ENCODE assay signal across 1 cellular context in genomic region chr19:34772697-34773554, GRCh38.
TF ChIP-seq lines count a peak whose summit lies in the region.

TSS of gene ZNF599 (minus strand) at chr19:34773215. CDS start at chr19:34772841, 374 bp downstream.

TF ChIP-seq in HepG2, 621 proteins besides CTCF, POLR2A, EP300 and RAD21 (continued from another document and continues in another):
- TF ChIP-seq HMGXB4 (CRISPR knock-in tag; IDR thresholded peaks at IDR 0.05; ENCODE audit: borderline replicate concordance in 1 of 2, low read depth in 1 of 2) (peak; percentile 73 to 74; a peak in 3 of 4 replicates), ARNT (IDR thresholded peaks at IDR 0.05) (no peak), BRCA1 (CRISPR knock-in tag; IDR thresholded peaks at IDR 0.05) (no peak), ZC3H4 (CRISPR knock-in tag; IDR thresholded peaks at IDR 0.05; ENCODE audit: borderline replicate concordance) (no peak), ATF1 (CRISPR knock-in tag; IDR thresholded peaks at IDR 0.05) (peak; percentile 63; the same call in 1 of the 2 replicates), ZNF253 (CRISPR knock-in tag; IDR thresholded peaks at IDR 0.05; ENCODE audit: borderline replicate concordance) (no peak), ZNF124 (CRISPR knock-in tag; IDR thresholded peaks at IDR 0.05) (peak; percentile 61; the same call in 1 of the 2 replicates), PHF20 (CRISPR knock-in tag; IDR thresholded peaks at IDR 0.05) (peak; percentile 78; the same call in 1 of the 2 replicates), WIZ (CRISPR knock-in tag; IDR thresholded peaks at IDR 0.05) (0 out of 2 replicates have a peak, but pooled peaks have one; percentile 56), KDM4B (CRISPR knock-in tag; IDR thresholded peaks at IDR 0.05) (no peak), MAF1 (CRISPR knock-in tag; IDR thresholded peaks at IDR 0.05; ENCODE audit: borderline replicate concordance) (peak; percentile 73; the same call in 1 of the 2 replicates), ZHX1 (CRISPR knock-in tag; IDR thresholded peaks at IDR 0.05; ENCODE audit: low read depth) (no peak), ATF3 (CRISPR knock-in tag; IDR thresholded peaks at IDR 0.05) (no peak), BCLAF1 (IDR thresholded peaks at IDR 0.05) (no peak), SMARCE1 (IDR thresholded peaks at IDR 0.05; ENCODE audit: borderline replicate concordance) (no peak), MATR3 (CRISPR knock-in tag; IDR thresholded peaks at IDR 0.05) (no peak), ZSCAN9 (CRISPR knock-in tag; IDR thresholded peaks at IDR 0.05; ENCODE audit: borderline replicate concordance) (no peak), AFF4 (CRISPR knock-in tag; IDR thresholded peaks at IDR 0.05) (no peak), SP5 (CRISPR knock-in tag; IDR thresholded peaks at IDR 0.05; ENCODE audit: borderline replicate concordance, low read depth) (peak; percentile 63), ZNF782 (CRISPR knock-in tag; IDR thresholded peaks at IDR 0.05; ENCODE audit: borderline replicate concordance) (no peak; the same call in 1 of the 2 replicates), DNMT1 (CRISPR knock-in tag; IDR thresholded peaks at IDR 0.05) (0 out of 2 replicates have a peak, but pooled peaks have one; percentile 32), ZFP37 (CRISPR knock-in tag; IDR thresholded peaks at IDR 0.05; ENCODE audit: borderline replicate concordance) (no peak), GPN1 (CRISPR knock-in tag; IDR thresholded peaks at IDR 0.05; ENCODE audit: borderline replicate concordance) (no peak), KLF15 (CRISPR knock-in tag; IDR thresholded peaks at IDR 0.05; ENCODE audit: borderline replicate concordance) (peak; percentile 55; the same call in 1 of the 2 replicates), DBP (CRISPR knock-in tag; IDR thresholded peaks at IDR 0.05; ENCODE audit: not compliant biosample characterization) (peak; percentile 44), KLF9 (CRISPR knock-in tag; IDR thresholded peaks at IDR 0.05; ENCODE audit: low read depth) (no peak), HOXA3 (CRISPR knock-in tag; IDR thresholded peaks at IDR 0.05) (peak; percentile 88), CREM (IDR thresholded peaks at IDR 0.05) (peak; percentile 93), CREM (CRISPR knock-in tag; IDR thresholded peaks at IDR 0.05) (no peak), ZNF280D (CRISPR knock-in tag; IDR thresholded peaks at IDR 0.05) (no peak), ONECUT2 (CRISPR knock-in tag; IDR thresholded peaks at IDR 0.05) (no peak), ZNF724P (CRISPR knock-in tag; IDR thresholded peaks at IDR 0.05; ENCODE audit: borderline replicate concordance) (peak; percentile 72; the same call in 1 of the 2 replicates), ZBTB3 (CRISPR knock-in tag; IDR thresholded peaks at IDR 0.05; ENCODE audit: borderline replicate concordance, low read depth) (no peak), CREB3 (CRISPR knock-in tag; IDR thresholded peaks at IDR 0.05) (no peak), EZH2 (conservative IDR thresholded peaks at IDR 0.05; ENCODE audit: low read depth, low read length) (no peak), SUZ12 (IDR thresholded peaks at IDR 0.05; ENCODE audit: low read depth, low read length) (peak; percentile 63), CREBL2 (CRISPR knock-in tag; IDR thresholded peaks at IDR 0.05; ENCODE audit: borderline replicate concordance) (no peak), SIN3B (IDR thresholded peaks at IDR 0.05; ENCODE audit: low read length) (no peak), ZNF598 (CRISPR knock-in tag; IDR thresholded peaks at IDR 0.05; ENCODE audit: borderline replicate concordance) (0 out of 2 replicates have a peak, but pooled peaks have one; percentile 35), ZMYM2 (CRISPR knock-in tag; IDR thresholded peaks at IDR 0.05) (0 out of 2 replicates have a peak, but pooled peaks have one; percentile 41), THRA (CRISPR knock-in tag; IDR thresholded peaks at IDR 0.05; ENCODE audit: borderline replicate concordance) (no peak), ELF1 (CRISPR knock-in tag; IDR thresholded peaks at IDR 0.05) (peak; percentile 95), MIXL1 (CRISPR knock-in tag; IDR thresholded peaks at IDR 0.05) (peak; percentile 62; the same call in 1 of the 2 replicates), ZSCAN30 (CRISPR knock-in tag; IDR thresholded peaks at IDR 0.05) (no peak), PHB2 (IDR thresholded peaks at IDR 0.05; ENCODE audit: partially characterized antibody) (no peak), CCAR2 (optimal IDR thresholded peaks at IDR 0.05; ENCODE audit: low read depth, low read length) (no peak)
